1 cellular context compared by ENCODE assay signal in the genomic region with DNA sequence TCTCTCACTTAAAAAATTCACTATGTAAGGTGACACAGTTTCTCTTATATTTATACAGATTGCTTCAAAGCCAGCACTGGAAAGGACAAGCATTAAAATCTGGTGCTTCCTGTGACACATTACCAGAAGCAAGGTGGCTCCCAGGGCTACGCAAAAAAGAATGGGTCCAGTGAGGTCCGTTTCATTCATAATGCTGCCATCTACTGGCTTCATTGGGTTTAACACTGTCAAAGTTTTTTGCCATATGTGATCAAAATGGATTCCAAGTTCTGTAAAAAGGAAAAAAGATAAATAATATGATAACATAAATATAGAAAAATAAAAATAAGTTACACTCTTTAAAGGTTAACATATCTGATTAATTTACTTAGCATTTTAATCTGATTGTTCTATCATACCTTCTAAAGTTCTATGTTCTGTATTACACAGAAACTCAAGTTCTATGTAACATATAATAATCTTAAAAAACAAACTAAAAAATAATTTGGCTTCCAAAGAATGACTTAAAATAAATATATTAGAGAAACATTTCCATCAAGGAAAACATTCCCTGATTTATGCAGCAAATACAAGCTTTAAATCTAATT.
TF ChIP-seq lines count a peak whose summit lies in the region.

No MANE protein-coding gene starts in this region.

TF ChIP-seq in H1, 55 proteins besides CTCF, POLR2A, EP300 and RAD21:
- TF ChIP-seq CTBP2 (IDR thresholded peaks at IDR 0.05; ENCODE audit: borderline replicate concordance, insufficient read depth, insufficient read length, low read length) (no peak), YY1 (IDR thresholded peaks at IDR 0.05; ENCODE audit: low read depth, low read length) (peak; percentile 73; the same call in 1 of the 2 replicates)
